ENCODE assay signal across 8 cellular contexts in genomic region chr16:46972971-46973456, GRCh38. TPM values are rescaled to one million over a fixed set of nuclear protein-coding genes. Genes with fewer than 3 reads are reported as not detected.
DNase-seq lines count a peak whose midpoint lies in the region; ATAC-seq, FAIRE-seq and TF ChIP-seq lines count a peak whose summit lies in the region.

No MANE protein-coding gene starts in this region.

- H3K79me2 ChIP-seq in OCI-LY7 (ENCODE audit: insufficient read depth, low read depth, low read length), result peaks cover 60% of the 10 kb centered on the region

- POLR2A ChIA-PET in OCI-LY7 (lab: Charles Lee), result interaction anchor here (0.6 to 3.2 kb wide), 5 partner anchors 10 to 640 kb away, joined by 3 to 11 read pairs (median 3); no protein-coding TSS in a partner anchor

- H3K27ac ChIP-seq in OCI-LY7 (ENCODE audit: low read depth, low read length, poor library complexity, severe bottlenecking) (peak overlapping the region; percentile 80), psoas muscle (peak overlapping the region; percentile 98)

- WGBS in psoas muscle, 3 donors, result 0 to 1% (median 1%) methylated on average over 37 to 61 of the region's 61 CpGs

- ATAC-seq in HG02642 (IDR thresholded peaks at IDR 0.05; ENCODE audit: poor library complexity, unreplicated experiment) (peak; percentile 53), Right ventricle myocardium superior (ENCODE audit: poor library complexity) (peak; percentile 48), psoas muscle (peak; percentile 53 to 62 (median 56))

- H3K4me2 ChIP-seq in OCI-LY7 (ENCODE audit: low read length), result peak overlapping the region; percentile 91

- H3K36me3 ChIP-seq in OCI-LY7 (ENCODE audit: insufficient read depth, low read length) (peaks cover 45% of the 10 kb centered on the region), psoas muscle (ENCODE audit: insufficient read depth in 1 of 2, low read depth in 1 of 2) (peaks cover 3 to 35% of the 10 kb centered on the region in 2 donors)

- DNase-seq in GM18507 (ENCODE audit: extremely low spot score, insufficient read length, low read depth), result peak; percentile 26
- DNase-seq in OCI-LY7 (ENCODE audit: low spot score), result peak; percentile 68
- DNase-seq in activated gamma-delta T cell treated with anti-CD3 and anti-CD28 coated beads, Interleukin-2, amount 50 U/mL, for 16 hours (ENCODE audit: low read depth), result peak; percentile 31
- peak; percentile 55 for DNase-seq in Right ventricle myocardium superior
- DNase-seq in psoas muscle, result peak; percentile 37 to 64
- no peak for DNase-seq in GM19240 (ENCODE audit: insufficient read length, low spot score)
- DNase-seq in epidermal melanocyte (ENCODE audit: insufficient read length, low spot score), result no peak

- no peaks in the 10 kb centered on the region for H3K9me2 ChIP-seq in OCI-LY7 (ENCODE audit: insufficient read depth, low read length)

- H3K27me3 ChIP-seq in psoas muscle (ENCODE audit: insufficient read depth in 3 of 3, low read length in 2 of 3), result no peaks in the 10 kb centered on the region

- H3K9me3 ChIP-seq in OCI-LY7 (ENCODE audit: low read length) (no peaks in the 10 kb centered on the region), psoas muscle (no peaks in the 10 kb centered on the region)

- H3K4me1 ChIP-seq in OCI-LY7 (ENCODE audit: insufficient read depth, low read length, poor library complexity, severe bottlenecking) (peaks cover 43% of the 10 kb centered on the region), psoas muscle (peaks cover 49% of the 10 kb centered on the region)

- CTCF ChIA-PET in OCI-LY7 (lab: Charles Lee; ENCODE audit: unreplicated experiment), result no interaction called here

- peak overlapping the region; percentile 87 for H3K4me3 ChIP-seq in OCI-LY7 (ENCODE audit: low read depth, low read length, poor library complexity, severe bottlenecking)
- H3K4me3 ChIP-seq in psoas muscle, result peak overlapping the region; percentile 82

- intact Hi-C loops in OCI-LY7 (cut with micrococcal nuclease; ENCODE audit: unreplicated experiment), result loop anchor here (2.0 to 10.0 kb wide), 4 partner anchors 46 to 522 kb away; no protein-coding TSS in a partner anchor
- intact Hi-C loops in Right ventricle myocardium superior (cut with DNase I), result no loop called here
- intact Hi-C loops in psoas muscle (cut with DNase I), result no loop called here

- peaks cover 22% of the 10 kb centered on the region for H4K20me1 ChIP-seq in OCI-LY7 (ENCODE audit: insufficient read depth, low read length)

- FAIRE-seq in GM18507 (lab: Jason Lieb, UNC), result no peak

- peak overlapping the region; percentile 22; the same call in 1 of the 2 replicates for H2AFZ ChIP-seq in OCI-LY7 (ENCODE audit: low read length)

- no TSS peak for BruUV-seq in OCI-LY7 (replicated peaks; lab: Mats Ljungman, UMichigan)

- TF ChIP-seq CTCF in OCI-LY7 (conservative IDR thresholded peaks at IDR 0.05; ENCODE audit: low read length) (no peak), psoas muscle (IDR thresholded peaks at IDR 0.05) (no peak)

RNA-seq across cellular contexts. Expression of gene DNAJA2, which starts 0.5 kb away (rescaled TPM):
- total RNA-seq in OCI-LY7 (2014; rRNA removed; shearing (Covaris generic)), result 40.8 and 43.3 TPM in 2 replicates
- total RNA-seq in OCI-LY7 (2022) (50.4 and 61.6 TPM in 2 replicates), Right ventricle myocardium superior (90.0 TPM), psoas muscle (10 to 100 TPM; 64.3 to 96.4 (median 84.7) TPM)
- 10 to 100 TPM; 68.7 to 78.5 (median 69.3) TPM for polyA plus RNA-seq in psoas muscle

Comparison
In these comparisons a context has a peak if more than half of its experiments do, and no peak if none do; other contexts are left out.
1. DNase-seq: peak in GM18507 (single experiment), OCI-LY7 (single experiment), activated gamma-delta T cell treated with anti-CD3 and anti-CD28 coated beads, Interleukin-2, amount 50 U/mL, for 16 hours (single experiment), Right ventricle myocardium superior (single experiment) and psoas muscle (2 of 2); none in GM19240 (single experiment) and epidermal melanocyte (single experiment).
2. Peak in every context shown above with its lines, with median percentiles within 50 percentile points of each other: ATAC-seq.